Comparison of ENCODE assay signal across 8 cellular contexts in genomic region chr10:13371879-13372470, GRCh38. TPM values are rescaled to one million over a fixed set of nuclear protein-coding genes. Genes with fewer than 3 reads are reported as not detected.
DNase-seq lines count a peak whose midpoint lies in the region; ATAC-seq, FAIRE-seq and TF ChIP-seq lines count a peak whose summit lies in the region.

No MANE protein-coding gene starts in this region.

- H3K36me3 Mint-ChIP-seq in WTC11: no peaks in the 10 kb centered on the region

- DNase-seq in 8988T (peak; percentile 55), GM12892 (ENCODE audit: insufficient read length) (peak; percentile 57), NCI-H2227 treated with DMSO at 0.1 percent for 48 hours (lab: John Stamatoyannopoulos, UW) (peak; percentile 73), WTC11 (ENCODE audit: low spot score) (peak; percentile 65), cerebellum (ENCODE audit: low spot score) (peak; percentile 80), left lobe of liver (ENCODE audit: low spot score) (peak; percentile 74)
- peak in 2 of 3 donors; percentile 32 to 37 for DNase-seq in stimulated activated CD4-positive, alpha-beta T cell treated with anti-CD3 and anti-CD28 coated beads, TNF-alpha, amount 100 ng/mL, for 1 hour (ENCODE audit: low read depth in 3 of 3, low spot score in 1 of 3)

- ATAC-seq in HG03045 (IDR thresholded peaks at IDR 0.05; ENCODE audit: unreplicated experiment) (peak; percentile 84), WTC11 (peak; percentile 100), left lobe of liver (peak; percentile 100)

- H3K9me3 Mint-ChIP-seq in WTC11: peaks cover 4% of the 10 kb centered on the region

- POLR2A ChIA-PET in WTC11 (lab: Charles Lee): no interaction called here

- peaks cover 10% of the 10 kb centered on the region; the same call in 1 of the 2 replicates for H3K4me1 Mint-ChIP-seq in WTC11

- CTCF ChIA-PET in WTC11 (lab: Charles Lee): interaction anchor here (0.6 to 4.7 kb wide), 49 partner anchors 9 to 303 kb away, joined by 3 to 107 read pairs (median 5); partner anchors contain the start of gene PRPF18

- no peaks in the 10 kb centered on the region for H3K27me3 Mint-ChIP-seq in WTC11 (ENCODE audit: low read depth)

- peak; percentile 76 for FAIRE-seq in GM12892 (lab: Jason Lieb, UNC)

- H3K4me3 Mint-ChIP-seq in WTC11: no peak overlapping the region

- TF ChIP-seq POLR2A in GM12892 (IDR thresholded peaks at IDR 0.05; ENCODE audit: low read depth, low read length): no peak

- no peak overlapping the region for H3K27ac Mint-ChIP-seq in WTC11

- no peak; the same call in 1 of the 2 replicates for TF ChIP-seq CTCF in WTC11 (IDR thresholded peaks at IDR 0.05)

TF ChIP-seq in WTC11, 78 proteins besides CTCF, POLR2A, EP300 and RAD21:
- TF ChIP-seq CDX4 (CRISPR knock-in tag; IDR thresholded peaks at IDR 0.05; ENCODE audit: borderline replicate concordance) (no peak), MXD4 (CRISPR knock-in tag; IDR thresholded peaks at IDR 0.05; ENCODE audit: borderline replicate concordance) (no peak), FOXP1 (CRISPR knock-in tag; IDR thresholded peaks at IDR 0.05; ENCODE audit: borderline replicate concordance) (no peak), ZNF232 (CRISPR knock-in tag; IDR thresholded peaks at IDR 0.05) (no peak), ZNF532 (CRISPR knock-in tag; IDR thresholded peaks at IDR 0.05; ENCODE audit: borderline replicate concordance) (no peak), SP1 (CRISPR knock-in tag; conservative IDR thresholded peaks at IDR 0.05) (no peak), TEAD4 (CRISPR knock-in tag; IDR thresholded peaks at IDR 0.05) (no peak), JUN (CRISPR knock-in tag; IDR thresholded peaks at IDR 0.05) (no peak), TEAD1 (CRISPR knock-in tag; IDR thresholded peaks at IDR 0.05) (no peak), TCF7 (CRISPR knock-in tag; IDR thresholded peaks at IDR 0.05; ENCODE audit: low read depth) (no peak), GRHL2 (CRISPR knock-in tag; IDR thresholded peaks at IDR 0.05; ENCODE audit: insufficient replicate concordance, severe bottlenecking) (no peak), HMGXB4 (CRISPR knock-in tag; IDR thresholded peaks at IDR 0.05) (no peak), ATF3 (CRISPR knock-in tag; conservative IDR thresholded peaks at IDR 0.05) (no peak), RELA (CRISPR knock-in tag; IDR thresholded peaks at IDR 0.05; ENCODE audit: borderline replicate concordance) (no peak), CBFB (CRISPR knock-in tag; IDR thresholded peaks at IDR 0.05; ENCODE audit: low read depth) (no peak), OVOL2 (CRISPR knock-in tag; IDR thresholded peaks at IDR 0.05; ENCODE audit: borderline replicate concordance) (no peak)

RNA-seq across cellular contexts. Expression of gene SEPHS1, which starts 23.9 kb away (rescaled TPM):
- 34.2 TPM for polyA plus RNA-seq in GM12892 (2012; ENCODE audit: missing spikeins)
- total RNA-seq in WTC11 (2021): 501 to 509 TPM (median 501 TPM) in 3 replicates
- 43.4 TPM for total RNA-seq in cerebellum
- total RNA-seq in left lobe of liver: 33.8 TPM

Comparison
In these comparisons a context has a peak if more than half of its experiments do, and no peak if none do; other contexts are left out.
1. Peak in every context shown above with its lines: DNase-seq and ATAC-seq.
2. RNA of gene SEPHS1, which starts 23.9 kb away (total RNA-seq): 501 to 509 TPM in WTC11; 43.4 TPM in cerebellum (single experiment) and 33.8 TPM in left lobe of liver (single experiment); every median in the first group is over 10 times any median in the second.